In the genomic region with DNA sequence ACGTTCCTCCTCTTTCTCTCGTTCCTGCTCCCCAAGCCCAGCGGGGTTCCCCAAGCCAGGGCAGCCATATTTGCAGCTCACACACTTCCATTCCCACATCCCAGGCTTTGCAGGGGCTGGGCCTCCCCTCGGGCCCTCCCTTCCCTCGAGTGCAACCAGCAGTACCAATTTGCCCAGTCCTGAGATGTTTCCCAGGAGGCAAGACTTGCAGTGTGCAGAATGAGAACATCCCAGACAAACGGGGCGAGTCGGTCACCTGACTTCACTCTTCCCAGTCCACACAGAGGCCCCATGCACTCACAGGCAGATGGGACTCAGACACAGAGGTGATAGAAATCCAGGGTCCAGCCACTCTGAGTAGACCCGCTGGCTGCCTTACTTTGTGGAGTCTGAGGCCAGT, we compare ENCODE assay signal across 19 cellular contexts. TPM values are rescaled to one million over a fixed set of nuclear protein-coding genes. Genes with fewer than 3 reads are reported as not detected.
DNase-seq lines count a peak whose midpoint lies in the region; ATAC-seq, FAIRE-seq and TF ChIP-seq lines count a peak whose summit lies in the region.
"Had no signal": no experiment of that assay in that cellular context is flagged by ENCODE, and none has a peak within 500 bp of the region (broad histone marks: within the 10 kb centered on the region; RNA-seq: fewer than 3 reads in every experiment).

No MANE protein-coding gene starts in this region.

- no peak for TF ChIP-seq CTCF in astrocyte (IDR thresholded peaks at IDR 0.05; ENCODE audit: insufficient read depth, low read depth, low read length)

- no peak overlapping the region for H2AFZ ChIP-seq in astrocyte (ENCODE audit: low read depth, low read length)

- no peak overlapping the region for H2BK120ac ChIP-seq in mesendoderm (ENCODE audit: low read depth, low read length)

- no peaks in the 10 kb centered on the region for H3K36me3 Mint-ChIP-seq in astrocyte (ENCODE audit: low read depth, unreplicated experiment)
- H3K36me3 Mint-ChIP-seq: CD8-positive, alpha-beta memory T cell had no signal

- H4K20me1 ChIP-seq in astrocyte (ENCODE audit: insufficient read depth, low read length): no peaks in the 10 kb centered on the region

- no peak overlapping the region for H2AK5ac ChIP-seq in mesendoderm (ENCODE audit: low read length)

- H3K79me2 ChIP-seq in astrocyte (ENCODE audit: insufficient read depth, low read length): no peaks in the 10 kb centered on the region
- H3K79me2 ChIP-seq in mesendoderm (ENCODE audit: control insufficient read depth, insufficient read depth, low read length): no peaks in the 10 kb centered on the region

- H3K56ac ChIP-seq in mesendoderm (ENCODE audit: low read length): no peak overlapping the region

- no peak overlapping the region for H3K27ac Mint-ChIP-seq in astrocyte (ENCODE audit: unreplicated experiment)
- H3K27ac Mint-ChIP-seq: CD8-positive, alpha-beta memory T cell had no signal

- ATAC-seq in sciatic nerve: peak; percentile 16
- ATAC-seq in GM21619 (IDR thresholded peaks at IDR 0.05; ENCODE audit: unreplicated experiment): no peak

- H3K4me2 ChIP-seq in astrocyte (ENCODE audit: low read length) (peak overlapping the region; percentile 21), mesendoderm (ENCODE audit: low read length) (no peak overlapping the region)

- H4K5ac ChIP-seq in mesendoderm (ENCODE audit: low read length): no peak overlapping the region

- no peak overlapping the region for H3K18ac ChIP-seq in mesendoderm (ENCODE audit: low read length)

- H3K23ac ChIP-seq in mesendoderm (ENCODE audit: low read length): peak overlapping the region; percentile 89

- H4K8ac ChIP-seq in mesendoderm (ENCODE audit: low read depth, low read length): no peak overlapping the region

- WGBS in mesendoderm (ENCODE audit: extremely low coverage, insufficient coverage, low lambda C conversion rate): no CpG with 5 or more reads among the region's 9 CpGs

- H3K9ac ChIP-seq in NT2/D1 (ENCODE audit: insufficient read length, low read depth): peak overlapping the region; percentile 8
- H3K9ac ChIP-seq in astrocyte (ENCODE audit: low read length): no peak overlapping the region
- H3K9ac ChIP-seq in mesendoderm (ENCODE audit: low read length): no peak overlapping the region

- H3K9me3 Mint-ChIP-seq in astrocyte (ENCODE audit: unreplicated experiment): no peaks in the 10 kb centered on the region
- H3K9me3 Mint-ChIP-seq: CD8-positive, alpha-beta memory T cell had no signal

- FAIRE-seq in astrocyte (lab: Jason Lieb, UNC): no peak
- FAIRE-seq: D721Med, GM12892, GM18507, HTR-8/SVneo had no signal

- no peaks in the 10 kb centered on the region for H3K36me3 ChIP-seq in NT2/D1 (ENCODE audit: insufficient read depth, insufficient read length, low read length)
- H3K36me3 ChIP-seq in astrocyte (ENCODE audit: insufficient read depth, low read length): no peaks in the 10 kb centered on the region
- H3K36me3 ChIP-seq in mesendoderm (ENCODE audit: control insufficient read depth, insufficient read depth, low read length): no peaks in the 10 kb centered on the region

- no peak overlapping the region for H2BK5ac ChIP-seq in mesendoderm (ENCODE audit: low read length)

- H3K27me3 Mint-ChIP-seq in astrocyte (ENCODE audit: low read depth, unreplicated experiment): peaks cover 27% of the 10 kb centered on the region

- no peaks in the 10 kb centered on the region for H3K27me3 ChIP-seq in NT2/D1 (ENCODE audit: insufficient read depth, insufficient read length)
- H3K27me3 ChIP-seq in astrocyte (ENCODE audit: insufficient read depth, low read length): peaks cover 4% of the 10 kb centered on the region
- no peaks in the 10 kb centered on the region for H3K27me3 ChIP-seq in mesendoderm (ENCODE audit: insufficient read depth, low read length, poor library complexity)

- no peak overlapping the region for H3K4ac ChIP-seq in mesendoderm (ENCODE audit: low read depth, low read length)

- H3K4me3 ChIP-seq in NT2/D1 (ENCODE audit: insufficient read length, low read depth) (no peak overlapping the region), astrocyte (ENCODE audit: insufficient read depth, low read depth, low read length) (no peak overlapping the region), mesendoderm (ENCODE audit: low read length) (no peak overlapping the region)

- H3K79me1 ChIP-seq in mesendoderm (ENCODE audit: low read length): no peaks in the 10 kb centered on the region

- H2BK15ac ChIP-seq in mesendoderm (replicated peaks; ENCODE audit: low read depth): no peak overlapping the region

- H3K27ac ChIP-seq in astrocyte (ENCODE audit: low read depth, low read length) (no peak overlapping the region), mesendoderm (ENCODE audit: low read depth, low read length) (no peak overlapping the region)

- no peak overlapping the region for H3K4me3 Mint-ChIP-seq in astrocyte (ENCODE audit: unreplicated experiment)
- H3K4me3 Mint-ChIP-seq: CD8-positive, alpha-beta memory T cell had no signal

- intact Hi-C loops in sciatic nerve (cut with DNase I): no loop called here

- H3K4me1 ChIP-seq in NT2/D1 (ENCODE audit: insufficient read depth, insufficient read length) (peaks cover 32% of the 10 kb centered on the region), astrocyte (ENCODE audit: insufficient read depth, low read length) (peaks cover 11% of the 10 kb centered on the region), mesendoderm (ENCODE audit: control insufficient read depth, low read depth, low read length) (peaks cover 7% of the 10 kb centered on the region)

- DNase-seq in NT2/D1 (ENCODE audit: low read depth, low spot score) (no peak), astrocyte (ENCODE audit: low read depth) (no peak), mesendoderm (no peak), sciatic nerve (ENCODE audit: low spot score) (no peak), NCI-H2196 treated with DMSO at 0.1 percent for 48 hours (lab: John Stamatoyannopoulos, UW; ENCODE audit: unreplicated experiment) (no peak), NCI-H2029 (lab: John Stamatoyannopoulos, UW) (no peak)
- DNase-seq: C1 segment of cervical spinal cord; CD8-positive, alpha-beta memory T cell; MM.1S; NCI-H1092; NCI-H1436 treated with DMSO at 0.1 percent for 48 hours; NCI-H2081; NCI-H510A; NCI-H82 had no signal

- peaks cover 23% of the 10 kb centered on the region for H3K4me1 Mint-ChIP-seq in astrocyte (ENCODE audit: low read depth, unreplicated experiment)
- H3K4me1 Mint-ChIP-seq: CD8-positive, alpha-beta memory T cell had no signal

- H3K9me3 ChIP-seq in NT2/D1 (ENCODE audit: insufficient read depth, low read length) (no peaks in the 10 kb centered on the region), astrocyte (ENCODE audit: insufficient read depth, low read depth, low read length) (no peaks in the 10 kb centered on the region)

RNA-seq across cellular contexts. Expression of a gene that starts 56.2 kb away (rescaled TPM):
- total RNA-seq in astrocyte: 18.6 and 24.2 TPM in 2 replicates
- 50.8 TPM for polyA plus RNA-seq in mesendoderm (2013, experiment 1 of 2)
- polyA plus RNA-seq in mesendoderm (2013, experiment 2 of 2): 51.5 TPM
- 37.5 TPM for total RNA-seq in sciatic nerve
